Comparison of ENCODE assay signal across 17 cellular contexts in the genomic region with DNA sequence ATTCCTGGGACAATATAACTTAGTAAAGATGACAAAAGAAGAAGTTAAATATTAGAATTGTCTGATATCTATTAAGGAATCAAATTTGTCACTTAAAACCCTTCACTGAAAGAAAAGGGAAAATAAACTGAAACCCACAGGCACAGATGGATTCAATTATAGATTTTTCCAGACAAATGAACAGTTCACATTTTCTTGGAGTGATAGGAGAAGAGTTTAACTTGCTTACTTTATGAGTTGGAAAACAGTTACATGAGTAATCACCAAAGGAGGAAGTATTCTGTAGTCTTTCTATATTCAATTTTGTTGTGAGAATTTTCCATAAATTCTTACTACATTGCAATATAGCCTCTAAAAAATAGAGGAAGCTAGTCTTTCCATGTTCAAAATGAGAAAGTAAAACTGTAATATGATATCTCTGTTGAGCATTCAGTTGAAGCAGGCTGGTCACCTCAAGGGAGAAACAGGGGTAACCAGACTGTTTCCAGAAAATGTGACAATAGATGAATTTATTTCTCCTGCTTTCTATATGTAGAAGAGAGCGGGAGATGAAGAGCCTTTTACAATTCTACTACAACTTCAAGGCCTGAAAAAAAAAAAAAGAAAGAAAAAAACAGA.
A peak's percentile ranks its signal among the peaks of the same experiment; 100 is the strongest.
DNase-seq lines count a peak whose midpoint lies in the region; ATAC-seq lines count a peak whose summit lies in the region.
"Had no signal": no experiment of that assay in that cellular context is flagged by ENCODE, and none has a peak within 500 bp of the region (broad histone marks: within the 10 kb centered on the region; RNA-seq: fewer than 3 reads in every experiment).

No MANE protein-coding gene starts in this region.

- POLR2A ChIA-PET in naive thymus-derived CD8-positive, alpha-beta T cell (lab: Charles Lee): no interaction called here

- H3K36me3 Mint-ChIP-seq in naive thymus-derived CD8-positive, alpha-beta T cell: no peaks in the 10 kb centered on the region
- H3K36me3 Mint-ChIP-seq: natural killer cell had no signal

- H3K27ac ChIP-seq in ACC112 (ENCODE audit: low read depth, low read length): no peak overlapping the region
- H3K27ac ChIP-seq in HUES6 (ENCODE audit: low read depth, low read length): no peak overlapping the region
- no peak overlapping the region for H3K27ac ChIP-seq in caudate nucleus (ENCODE audit: low read depth, low read length)
- H3K27ac ChIP-seq: gastroesophageal sphincter, tibial artery had no signal

- H2AFZ ChIP-seq in ACC112 (ENCODE audit: low read length, unreplicated experiment): peak overlapping the region; percentile 37

- no peak overlapping the region for H3K27ac Mint-ChIP-seq in naive thymus-derived CD8-positive, alpha-beta T cell
- H3K27ac Mint-ChIP-seq: activated CD4-positive, alpha-beta T cell treated with anti-CD3 and anti-CD28 coated beads, Interleukin-2, amount 10 ng/mL, durations not matched to agents 24 days and 14 days; effector memory CD8-positive, alpha-beta T cell; natural killer cell had no signal

- H3K4me1 Mint-ChIP-seq in naive thymus-derived CD8-positive, alpha-beta T cell: no peaks in the 10 kb centered on the region
- H3K4me1 Mint-ChIP-seq: activated CD4-positive, alpha-beta T cell treated with anti-CD3 and anti-CD28 coated beads, Interleukin-2, amount 10 ng/mL, durations not matched to agents 24 days and 14 days; natural killer cell had no signal

- H3K4me3 Mint-ChIP-seq in naive thymus-derived CD8-positive, alpha-beta T cell: no peak overlapping the region
- H3K4me3 Mint-ChIP-seq: activated CD4-positive, alpha-beta T cell treated with anti-CD3 and anti-CD28 coated beads, Interleukin-2, amount 10 ng/mL, durations not matched to agents 24 days and 14 days; effector memory CD8-positive, alpha-beta T cell; natural killer cell had no signal

- H3K27me3 ChIP-seq in ACC112 (ENCODE audit: insufficient read depth, low read length): no peaks in the 10 kb centered on the region
- H3K27me3 ChIP-seq in HUES6 (ENCODE audit: control insufficient read depth, insufficient read depth, low read length): no peaks in the 10 kb centered on the region
- H3K27me3 ChIP-seq: gastroesophageal sphincter, tibial artery had no signal

- DNase-seq in SK-N-DZ (ENCODE audit: low spot score) (peak; percentile 1), fibroblast of peridontal ligament (ENCODE audit: extremely low read depth) (peak; percentile 89), caudate nucleus (lab: John Stamatoyannopoulos, UW) (no peak), NCI-H345 (lab: John Stamatoyannopoulos, UW) (no peak), NCI-H2107 treated with DMSO at 0.1 percent for 48 hours (lab: John Stamatoyannopoulos, UW; ENCODE audit: unreplicated experiment) (no peak)
- DNase-seq in naive thymus-derived CD8-positive, alpha-beta T cell: no peak
- DNase-seq: activated CD4-positive, alpha-beta T cell treated with anti-CD3 and anti-CD28 coated beads, Interleukin-2, amount 10 ng/mL, durations not matched to agents 24 days and 14 days; activated naive CD4-positive, alpha-beta T cell treated with anti-CD3 and anti-CD28 coated beads, Interleukin-2, amount 50 U/mL, for 16 hours; effector memory CD8-positive, alpha-beta T cell; natural killer cell; NCI-H524 treated with DMSO at 0.1 percent for 48 hours; stimulated activated CD4-positive, alpha-beta T cell treated with anti-CD3 and anti-CD28 coated beads, Interleukin-2, amount 100 ng/mL, for 48 hours; tibial artery had no signal

- no peak overlapping the region for H3K9ac ChIP-seq in HUES6 (ENCODE audit: low read length)

- no peaks in the 10 kb centered on the region for H3K27me3 Mint-ChIP-seq in naive thymus-derived CD8-positive, alpha-beta T cell
- H3K27me3 Mint-ChIP-seq: activated CD4-positive, alpha-beta T cell treated with anti-CD3 and anti-CD28 coated beads, Interleukin-2, amount 10 ng/mL, durations not matched to agents 24 days and 14 days; effector memory CD8-positive, alpha-beta T cell had no signal

- no peaks in the 10 kb centered on the region for H3K79me2 ChIP-seq in ACC112 (ENCODE audit: control insufficient read depth, insufficient read depth, low read length, unreplicated experiment)

- no peak for ATAC-seq in naive thymus-derived CD8-positive, alpha-beta T cell
- ATAC-seq: effector memory CD8-positive, alpha-beta T cell; gastroesophageal sphincter; natural killer cell; sciatic nerve had no signal

- no peaks in the 10 kb centered on the region for H3K36me3 ChIP-seq in ACC112 (ENCODE audit: insufficient read depth, low read length)
- peaks cover 3% of the 10 kb centered on the region; the same call in 1 of the 2 replicates for H3K36me3 ChIP-seq in HUES6 (ENCODE audit: control insufficient read depth, insufficient read depth, low read length)
- H3K36me3 ChIP-seq: gastroesophageal sphincter, tibial artery had no signal

- no peaks in the 10 kb centered on the region; the same call in 1 of the 2 replicates for H3K9me3 ChIP-seq in HUES6 (ENCODE audit: control insufficient read depth, insufficient read depth, low read depth, low read length)
- H3K9me3 ChIP-seq: gastroesophageal sphincter, tibial artery had no signal

- H3K4me3 ChIP-seq in ACC112 (ENCODE audit: low read depth, low read length): peak overlapping the region; percentile 31; the same call in 1 of the 2 replicates
- H3K4me3 ChIP-seq in HUES6 (ENCODE audit: low read depth, low read length): peak overlapping the region; percentile 64; the same call in 1 of the 2 replicates
- H3K4me3 ChIP-seq: gastroesophageal sphincter, tibial artery had no signal

- peaks cover 5% of the 10 kb centered on the region for H3K4me1 ChIP-seq in ACC112 (ENCODE audit: control insufficient read depth, insufficient read depth, low read length, unreplicated experiment)
- 0 out of 2 replicates have a peak, but pooled peaks cover 4% of the 10 kb centered on the region for H3K4me1 ChIP-seq in HUES6 (ENCODE audit: control insufficient read depth, insufficient read depth, low read length)
- H3K4me1 ChIP-seq: gastroesophageal sphincter, tibial artery had no signal

- peaks cover 0 to 36% (median 2%) of the 10 kb centered on the region in 9 donors for H3K9me3 Mint-ChIP-seq in naive thymus-derived CD8-positive, alpha-beta T cell
- H3K9me3 Mint-ChIP-seq: activated CD4-positive, alpha-beta T cell treated with anti-CD3 and anti-CD28 coated beads, Interleukin-2, amount 10 ng/mL, durations not matched to agents 24 days and 14 days had no signal

Comparison
In these comparisons a context has a peak if more than half of its experiments do, and no peak if none do; other contexts are left out.
1. DNase-seq: peak in SK-N-DZ (single experiment) and fibroblast of peridontal ligament (single experiment); none in caudate nucleus (0 of 61), naive thymus-derived CD8-positive, alpha-beta T cell (0 of 10), NCI-H345 (single experiment) and NCI-H2107 treated with DMSO at 0.1 percent for 48 hours (single experiment).